ENCODE assay signal across 16 cellular contexts in genomic region chr22:46998346-46998745, GRCh38.
DNase-seq lines count a peak whose midpoint lies in the region; ATAC-seq and TF ChIP-seq lines count a peak whose summit lies in the region.
"Had no signal": no experiment of that assay in that cellular context is flagged by ENCODE, and none has a peak within 500 bp of the region (broad histone marks: within the 10 kb centered on the region; RNA-seq: fewer than 3 reads in every experiment).

No MANE protein-coding gene starts in this region.

- peaks cover 17% of the 10 kb centered on the region for H4K20me1 ChIP-seq in osteoblast (ENCODE audit: insufficient read depth, low read length)

- intact Hi-C loops in sigmoid colon (cut with DNase I), result no loop called here

- H3K4me3 Mint-ChIP-seq in stimulated activated memory B cell treated with anti-CD40 and anti-IgM and Interleukin-4, amounts not matched to agents 10 μg/mL and 1 μg/mL and 100 μg/mL, for 72 hours, result no peak overlapping the region
- no peak overlapping the region for H3K4me3 Mint-ChIP-seq in effector memory CD8-positive, alpha-beta T cell
- H3K4me3 Mint-ChIP-seq: CD4-positive, alpha-beta memory T cell; GM23338; H9 had no signal

- H3K36me3 ChIP-seq in osteoblast (ENCODE audit: insufficient read depth, low read length) (no peaks in the 10 kb centered on the region), sigmoid colon (no peaks in the 10 kb centered on the region)

- no peak overlapping the region for H3K4me2 ChIP-seq in osteoblast (ENCODE audit: insufficient read depth, low read length)
- H3K4me2 ChIP-seq: GM23338 had no signal

- TF ChIP-seq EP300 in sigmoid colon (IDR thresholded peaks at IDR 0.05), result no peak

- TF ChIP-seq POLR2A in sigmoid colon (IDR thresholded peaks at IDR 0.05), result no peak

- H3K4me1 Mint-ChIP-seq in stimulated activated memory B cell treated with anti-CD40 and anti-IgM and Interleukin-4, amounts not matched to agents 10 μg/mL and 1 μg/mL and 100 μg/mL, for 72 hours, result peaks cover 17% of the 10 kb centered on the region
- H3K4me1 Mint-ChIP-seq in effector memory CD8-positive, alpha-beta T cell (ENCODE audit: low read depth in 2 of 2), result peaks cover 13 to 19% of the 10 kb centered on the region in 2 donors

- no peaks in the 10 kb centered on the region for H3K79me2 ChIP-seq in osteoblast (ENCODE audit: insufficient read depth, low read length)

- DNase-seq in G401 (ENCODE audit: low spot score) (peak; percentile 82), cerebellar cortex (ENCODE audit: low spot score) (peak; percentile 79), osteoblast (ENCODE audit: insufficient read length, low spot score, missing footprints) (peak; percentile 23), sigmoid colon (peak; percentile 30), NCI-H2196 (lab: John Stamatoyannopoulos, UW; ENCODE audit: unreplicated experiment) (no peak)
- DNase-seq in central memory CD4-positive, alpha-beta T cell, result no peak
- no peak for DNase-seq in effector memory CD8-positive, alpha-beta T cell
- DNase-seq: CD4-positive, alpha-beta memory T cell; DMS 273 treated with DMSO at 0.1 percent for 48 hours; DMS79; EL; GF-D8; H9 had no signal

- no peaks in the 10 kb centered on the region for H3K27me3 Mint-ChIP-seq in stimulated activated memory B cell treated with anti-CD40 and anti-IgM and Interleukin-4, amounts not matched to agents 10 μg/mL and 1 μg/mL and 100 μg/mL, for 72 hours
- H3K27me3 Mint-ChIP-seq in effector memory CD8-positive, alpha-beta T cell, result no peaks in the 10 kb centered on the region
- H3K27me3 Mint-ChIP-seq: CD4-positive, alpha-beta memory T cell had no signal

- ATAC-seq in stimulated activated memory B cell treated with anti-CD40 and anti-IgM and Interleukin-4, amounts not matched to agents 10 μg/mL and 1 μg/mL and 100 μg/mL, for 72 hours, result no peak
- no peak for ATAC-seq in effector memory CD8-positive, alpha-beta T cell (replicated peaks)
- ATAC-seq: GM23338, HCT116 had no signal

- H3K9me3 ChIP-seq in osteoblast (ENCODE audit: low read depth, low read length) (no peaks in the 10 kb centered on the region), sigmoid colon (no peaks in the 10 kb centered on the region)

- H3K4me1 ChIP-seq in osteoblast (ENCODE audit: insufficient read depth, low read length), result no peaks in the 10 kb centered on the region
- H3K4me1 ChIP-seq in sigmoid colon, result peaks cover 0 to 5% (median 2%) of the 10 kb centered on the region in 4 donors

- 96 to 98% methylated on average over 12 of the region's 12 CpGs for WGBS in sigmoid colon, 2 donors

- peaks cover 37% of the 10 kb centered on the region for H3K36me3 Mint-ChIP-seq in stimulated activated memory B cell treated with anti-CD40 and anti-IgM and Interleukin-4, amounts not matched to agents 10 μg/mL and 1 μg/mL and 100 μg/mL, for 72 hours
- H3K36me3 Mint-ChIP-seq in effector memory CD8-positive, alpha-beta T cell (ENCODE audit: insufficient read depth), result peaks cover 30% of the 10 kb centered on the region

- no peak overlapping the region for H3K27ac ChIP-seq in osteoblast (ENCODE audit: low read depth, low read length)
- H3K27ac ChIP-seq in sigmoid colon, result no peak overlapping the region

- no peak overlapping the region for H2AFZ ChIP-seq in osteoblast (ENCODE audit: low read length)
- H2AFZ ChIP-seq: GM23338 had no signal

- no peaks in the 10 kb centered on the region for H3K9me3 Mint-ChIP-seq in stimulated activated memory B cell treated with anti-CD40 and anti-IgM and Interleukin-4, amounts not matched to agents 10 μg/mL and 1 μg/mL and 100 μg/mL, for 72 hours
- H3K9me3 Mint-ChIP-seq in effector memory CD8-positive, alpha-beta T cell, result no peaks in the 10 kb centered on the region
- H3K9me3 Mint-ChIP-seq: CD4-positive, alpha-beta memory T cell; GM23338 had no signal

- H3K4me3 ChIP-seq in osteoblast (ENCODE audit: insufficient read depth, low read length) (no peak overlapping the region), sigmoid colon (no peak overlapping the region)
- H3K4me3 ChIP-seq: GM23338 had no signal

- TF ChIP-seq CTCF in osteoblast (IDR thresholded peaks at IDR 0.05; ENCODE audit: extremely low read depth, low read depth, low read length) (no peak), sigmoid colon (IDR thresholded peaks at IDR 0.05) (no peak)

- no peak overlapping the region for H3K27ac Mint-ChIP-seq in stimulated activated memory B cell treated with anti-CD40 and anti-IgM and Interleukin-4, amounts not matched to agents 10 μg/mL and 1 μg/mL and 100 μg/mL, for 72 hours
- H3K27ac Mint-ChIP-seq in effector memory CD8-positive, alpha-beta T cell, result peak overlapping the region in 1 of 2 donors; percentile 28
- H3K27ac Mint-ChIP-seq: GM23338 had no signal

- no peaks in the 10 kb centered on the region for H3K27me3 ChIP-seq in osteoblast (ENCODE audit: insufficient read depth, low read length)
- H3K27me3 ChIP-seq in sigmoid colon, result no peaks in the 10 kb centered on the region

- in situ Hi-C loops in G401 (cut with HindIII; ENCODE audit: low sequenced_read_pairs), result no loop called here

Comparison
In these comparisons a context has a peak if more than half of its experiments do, and no peak if none do; other contexts are left out.
1. DNase-seq: peak in G401 (single experiment), cerebellar cortex (single experiment), osteoblast (single experiment) and sigmoid colon (single experiment); none in central memory CD4-positive, alpha-beta T cell (single experiment), effector memory CD8-positive, alpha-beta T cell (0 of 3) and NCI-H2196 (single experiment).